19 cellular contexts compared by ENCODE assay signal in genomic region chr5:59151162-59151889, GRCh38.
A peak's percentile ranks its signal among the peaks of the same experiment; 100 is the strongest.
DNase-seq lines count a peak whose midpoint lies in the region; ATAC-seq and TF ChIP-seq lines count a peak whose summit lies in the region.
"Had no signal": no experiment of that assay in that cellular context is flagged by ENCODE, and none has a peak within 500 bp of the region (broad histone marks: within the 10 kb centered on the region; RNA-seq: fewer than 3 reads in every experiment).

No MANE protein-coding gene starts in this region.

- H3K4me1 ChIP-seq in psoas muscle (peaks cover 49% of the 10 kb centered on the region), tibial artery (no peaks in the 10 kb centered on the region)
- H3K4me1 ChIP-seq: adrenal gland, pancreas had no signal

- H3K4me3 Mint-ChIP-seq in activated naive CD4-positive, alpha-beta T cell treated with anti-CD3 and anti-CD28 coated beads for 36 hours: no peak overlapping the region
- H3K4me3 Mint-ChIP-seq in activated T-helper 2 cell treated with anti-CD3 and anti-CD28 coated beads, Interferon-gamma antibody, Interleukin-2, Interleukin-4, amounts not matched to agents 10 μg/mL and 5 μg/mL and 100 μg/mL, durations not matched to agents 14 hours and 24 hours and 36 hours (ENCODE audit: low read depth): no peak overlapping the region

- H3K27ac Mint-ChIP-seq in activated naive CD4-positive, alpha-beta T cell treated with anti-CD3 and anti-CD28 coated beads for 36 hours: no peak overlapping the region
- H3K27ac Mint-ChIP-seq in activated T-helper 2 cell treated with anti-CD3 and anti-CD28 coated beads, Interferon-gamma antibody, Interleukin-2, Interleukin-4, amounts not matched to agents 10 μg/mL and 5 μg/mL and 100 μg/mL, durations not matched to agents 14 hours and 24 hours and 36 hours: peak overlapping the region; percentile 58

- no peaks in the 10 kb centered on the region for H3K9me3 Mint-ChIP-seq in activated naive CD4-positive, alpha-beta T cell treated with anti-CD3 and anti-CD28 coated beads for 36 hours
- no peaks in the 10 kb centered on the region for H3K9me3 Mint-ChIP-seq in activated T-helper 2 cell treated with anti-CD3 and anti-CD28 coated beads, Interferon-gamma antibody, Interleukin-2, Interleukin-4, amounts not matched to agents 10 μg/mL and 5 μg/mL and 100 μg/mL, durations not matched to agents 14 hours and 24 hours and 36 hours

- H3K27me3 Mint-ChIP-seq in activated naive CD4-positive, alpha-beta T cell treated with anti-CD3 and anti-CD28 coated beads for 36 hours (ENCODE audit: low read depth): no peaks in the 10 kb centered on the region
- no peaks in the 10 kb centered on the region for H3K27me3 Mint-ChIP-seq in activated T-helper 2 cell treated with anti-CD3 and anti-CD28 coated beads, Interferon-gamma antibody, Interleukin-2, Interleukin-4, amounts not matched to agents 10 μg/mL and 5 μg/mL and 100 μg/mL, durations not matched to agents 14 hours and 24 hours and 36 hours (ENCODE audit: low read depth)

- CTCF ChIA-PET in activated naive CD4-positive, alpha-beta T cell treated with anti-CD3 and anti-CD28 coated beads for 36 hours (lab: Charles Lee): interaction anchor here (0.6 to 2.0 kb wide), 7 partner anchors 22 to 337 kb away, joined by 3 to 12 read pairs (median 3); no protein-coding TSS in a partner anchor

- no peak overlapping the region for H3K4me3 ChIP-seq in psoas muscle
- no peak overlapping the region for H3K4me3 ChIP-seq in tibial artery
- H3K4me3 ChIP-seq: adrenal gland, cardiac muscle cell, lung, pancreas had no signal

- intact Hi-C loops in activated naive CD4-positive, alpha-beta T cell treated with anti-CD3 and anti-CD28 coated beads for 36 hours (cut with micrococcal nuclease): loop anchor here (1.0 kb wide), 2 partner anchors 52 to 112 kb away; no protein-coding TSS in a partner anchor
- intact Hi-C loops in activated T-helper 2 cell treated with anti-CD3 and anti-CD28 coated beads, Interferon-gamma antibody, Interleukin-2, Interleukin-4, amounts not matched to agents 10 μg/mL and 5 μg/mL and 100 μg/mL, durations not matched to agents 14 hours and 24 hours and 36 hours (cut with micrococcal nuclease): no loop called here
- intact Hi-C loops in psoas muscle (cut with DNase I) (no loop called here), tibial artery (cut with DNase I; ENCODE audit: low total_unique reads) (no loop called here)

- DNase-seq in activated naive CD4-positive, alpha-beta T cell treated with anti-CD3 and anti-CD28 coated beads for 36 hours: peak; percentile 15
- no peak for DNase-seq in activated naive CD4-positive, alpha-beta T cell (lab: John Stamatoyannopoulos, UW)
- no peak for DNase-seq in activated T-helper 2 cell treated with anti-CD3 and anti-CD28 coated beads, Interferon-gamma antibody, Interleukin-2, Interleukin-4, amounts not matched to agents 10 μg/mL and 5 μg/mL and 100 μg/mL, durations not matched to agents 14 hours and 24 hours and 36 hours (ENCODE audit: low spot score)
- no peak for DNase-seq in psoas muscle
- DNase-seq in tibial artery: no peak
- no peak for DNase-seq in central memory CD4-positive, alpha-beta T cell
- no peak for DNase-seq in NCI-H748 (lab: John Stamatoyannopoulos, UW; ENCODE audit: unreplicated experiment)
- DNase-seq: activated CD4-positive, CD25-positive, alpha-beta regulatory T cell; adrenal gland; effector memory CD4-positive, alpha-beta T cell; glutamatergic neuron; H7; KBM-7; NCI-H2029 treated with DMSO at 0.1 percent for 48 hours; pancreas had no signal

- H3K9me3 ChIP-seq in psoas muscle (no peaks in the 10 kb centered on the region), tibial artery (no peaks in the 10 kb centered on the region)
- H3K9me3 ChIP-seq: adrenal gland, pancreas had no signal

- H3K4me1 Mint-ChIP-seq in activated naive CD4-positive, alpha-beta T cell treated with anti-CD3 and anti-CD28 coated beads for 36 hours (ENCODE audit: low read depth): peaks cover 6% of the 10 kb centered on the region
- peaks cover 19% of the 10 kb centered on the region for H3K4me1 Mint-ChIP-seq in activated T-helper 2 cell treated with anti-CD3 and anti-CD28 coated beads, Interferon-gamma antibody, Interleukin-2, Interleukin-4, amounts not matched to agents 10 μg/mL and 5 μg/mL and 100 μg/mL, durations not matched to agents 14 hours and 24 hours and 36 hours (ENCODE audit: low read depth)

- peak; percentile 41 for ATAC-seq in HG02885 (IDR thresholded peaks at IDR 0.05; ENCODE audit: poor library complexity, unreplicated experiment)
- peak; percentile 56 to 80 (median 73) for ATAC-seq in psoas muscle

- no peak for TF ChIP-seq CTCF in psoas muscle (IDR thresholded peaks at IDR 0.05)
- TF ChIP-seq CTCF in tibial artery (IDR thresholded peaks at IDR 0.05): no peak

- H3K27ac ChIP-seq in psoas muscle (peak overlapping the region; percentile 71), tibial artery (no peak overlapping the region)
- H3K27ac ChIP-seq: adrenal gland, cardiac muscle cell, HL-60, pancreas had no signal

- WGBS in psoas muscle, 3 donors: 56 to 67% (median 65%) methylated on average over 3 of the region's 3 CpGs

- H3K36me3 ChIP-seq in psoas muscle (ENCODE audit: insufficient read depth in 1 of 2, low read depth in 1 of 2) (no peaks in the 10 kb centered on the region), tibial artery (no peaks in the 10 kb centered on the region)
- H3K36me3 ChIP-seq: adrenal gland, cardiac muscle cell, pancreas had no signal

- H3K36me3 Mint-ChIP-seq in activated naive CD4-positive, alpha-beta T cell treated with anti-CD3 and anti-CD28 coated beads for 36 hours (ENCODE audit: low read depth): no peaks in the 10 kb centered on the region
- no peaks in the 10 kb centered on the region for H3K36me3 Mint-ChIP-seq in activated T-helper 2 cell treated with anti-CD3 and anti-CD28 coated beads, Interferon-gamma antibody, Interleukin-2, Interleukin-4, amounts not matched to agents 10 μg/mL and 5 μg/mL and 100 μg/mL, durations not matched to agents 14 hours and 24 hours and 36 hours (ENCODE audit: low read depth)

- H3K27me3 ChIP-seq in psoas muscle (ENCODE audit: insufficient read depth in 3 of 3, low read length in 2 of 3) (no peaks in the 10 kb centered on the region), tibial artery (no peaks in the 10 kb centered on the region)
- H3K27me3 ChIP-seq: adrenal gland, cardiac muscle cell, pancreas had no signal
